In the genomic region with DNA sequence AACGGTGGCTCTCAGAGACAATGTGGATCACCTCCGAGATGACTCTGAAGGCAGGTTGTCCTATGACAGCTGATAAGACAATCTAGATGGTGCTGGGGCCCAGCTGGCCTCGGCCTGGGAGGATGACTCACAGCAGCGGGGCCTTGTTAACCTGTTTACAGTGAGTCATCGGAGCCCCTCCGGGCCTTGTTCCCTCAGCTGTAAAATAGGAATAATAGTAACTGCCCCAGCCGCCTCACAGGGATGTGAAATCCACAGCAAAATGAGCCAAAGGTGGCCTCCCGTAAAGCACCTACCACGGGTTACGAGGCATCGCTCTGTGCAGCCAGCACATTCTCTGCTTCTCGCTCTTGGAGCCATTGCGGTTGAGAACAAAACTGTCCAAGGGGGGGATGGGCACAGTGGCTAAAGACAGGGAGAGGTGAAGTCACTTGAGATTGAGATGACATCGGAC, we compare ENCODE assay signal across 12 cellular contexts.
DNase-seq lines count a peak whose midpoint lies in the region; ATAC-seq, FAIRE-seq and TF ChIP-seq lines count a peak whose summit lies in the region.
"Had no signal": no experiment of that assay in that cellular context is flagged by ENCODE, and none has a peak within 500 bp of the region (broad histone marks: within the 10 kb centered on the region; RNA-seq: fewer than 3 reads in every experiment).

No MANE protein-coding gene starts in this region.

- FAIRE-seq in HepG2 (lab: Jason Lieb, UNC) (no peak), GM12891 (lab: Jason Lieb, UNC) (no peak)

- intact Hi-C loops in HepG2 (cut with micrococcal nuclease; ENCODE audit: unreplicated experiment) (no loop called here), right lobe of liver (cut with DNase I) (loop anchor here in 1 of 2 donors (10.0 kb wide), 1 partner anchor 254 kb away; no protein-coding TSS in a partner anchor)

- CTCF ChIA-PET in HepG2 (lab: Yijun Ruan, JAX; ENCODE audit: low intra/inter-chr PET ratio, low total read pairs), result no interaction called here

- TF ChIP-seq CTCF in HepG2 (CRISPR knock-in tag; IDR thresholded peaks at IDR 0.05) (no peak), right lobe of liver (IDR thresholded peaks at IDR 0.05) (no peak)

- H3K9me3 ChIP-seq in HepG2 (ENCODE audit: low read length) (no peaks in the 10 kb centered on the region), right lobe of liver (no peaks in the 10 kb centered on the region)

- ATAC-seq in HepG2 (peak; percentile 97), right lobe of liver (no peak)
- ATAC-seq: activated T-cell treated with anti-CD3 and anti-CD28 coated beads, Interleukin-2, amount 50 U/mL, for 4 hours; heart right ventricle; stimulated activated naive B cell treated with anti-CD40 and anti-IgM and Interleukin-4, amounts not matched to agents 10 μg/mL and 1 μg/mL and 100 μg/mL, for 72 hours had no signal

- H3K27me3 ChIP-seq in HepG2 (ENCODE audit: control insufficient read depth in 1 of 2, insufficient read depth in 2 of 2, low read length in 2 of 2) (peaks cover 0 to 31% of the 10 kb centered on the region in 2 experiments; a peak in 4 of 5 replicates), right lobe of liver (no peaks in the 10 kb centered on the region)

- no peak overlapping the region for H3K4me3 ChIP-seq in HepG2 (replicated peaks in 1 of 3; ENCODE audit: insufficient read depth in 1 of 3, low read depth in 2 of 3, low read length in 3 of 3)
- H3K4me3 ChIP-seq in right lobe of liver, result no peak overlapping the region
- H3K4me3 ChIP-seq: heart right ventricle had no signal

- DNase-seq in HepG2 (ENCODE audit: low spot score), result peak; percentile 73
- DNase-seq in right lobe of liver, result no peak
- peak; percentile 69 for DNase-seq in SHP77 treated with DMSO at 0.1 percent for 48 hours (lab: John Stamatoyannopoulos, UW)
- peak; percentile 68 for DNase-seq in glomerular visceral epithelial cell (ENCODE audit: extremely low spot score)
- no peak for DNase-seq in SIG-M5 treated with dmso at 0.1 percent for 504 hours (lab: John Stamatoyannopoulos, UW; ENCODE audit: unreplicated experiment)
- no peak for DNase-seq in GM12891 (ENCODE audit: insufficient read length, low spot score)
- no peak for DNase-seq in globus pallidus (ENCODE audit: low spot score)
- no peak for DNase-seq in NCI-H345 treated with DMSO at 0.1 percent for 48 hours (lab: John Stamatoyannopoulos, UW; ENCODE audit: unreplicated experiment)
- DNase-seq: activated T-cell treated with anti-CD3 and anti-CD28 coated beads, Interleukin-2, amount 50 U/mL, for 4 hours; heart right ventricle; NCI-H524; stimulated activated naive B cell treated with anti-CD40 and anti-IgM and Interleukin-4, amounts not matched to agents 10 μg/mL and 1 μg/mL and 100 μg/mL, for 72 hours had no signal

- H3K9ac ChIP-seq in HepG2 (ENCODE audit: insufficient read depth, low read depth, low read length), result no peak overlapping the region

- peak in 1 of 2 experiments; percentile 33; a peak in 1 of 4 replicates for TF ChIP-seq EP300 in HepG2 (IDR thresholded peaks at IDR 0.05; ENCODE audit: low read depth in 2 of 2, low read length in 2 of 2)
- TF ChIP-seq EP300 in HepG2 (CRISPR knock-in tag; IDR thresholded peaks at IDR 0.05; ENCODE audit: borderline replicate concordance), result no peak

- H3K36me3 ChIP-seq in HepG2 (replicated peaks in 1 of 2; ENCODE audit: control insufficient read depth in 1 of 2, insufficient read depth in 2 of 2, low read length in 2 of 2) (no peaks in the 10 kb centered on the region), right lobe of liver (no peaks in the 10 kb centered on the region)
- H3K36me3 ChIP-seq: heart right ventricle had no signal

- no peaks in the 10 kb centered on the region for H4K20me1 ChIP-seq in HepG2 (ENCODE audit: insufficient read depth, low read length)

- WGBS in HepG2 (ENCODE audit: low lambda C conversion rate), result 31% methylated on average over 8 of the region's 14 CpGs
- WGBS in right lobe of liver (ENCODE audit: insufficient coverage, low coverage, low lambda C conversion rate, missing lambda C conversion rate), result 81% methylated on average over 4 of the region's 14 CpGs

- TF ChIP-seq POLR2A in HepG2 (IDR thresholded peaks at IDR 0.05; ENCODE audit: insufficient read depth in 1 of 2, low read depth in 2 of 2, low read length in 2 of 2) (no peak), right lobe of liver (IDR thresholded peaks at IDR 0.05) (no peak), GM12891 (IDR thresholded peaks at IDR 0.05; ENCODE audit: low read depth, low read length) (no peak)

- H3K4me1 ChIP-seq in HepG2 (ENCODE audit: insufficient read depth, low read length) (peaks cover 15% of the 10 kb centered on the region), right lobe of liver (no peaks in the 10 kb centered on the region)
- H3K4me1 ChIP-seq: heart right ventricle had no signal

- BruUV-seq in HepG2 (replicated peaks; lab: Mats Ljungman, UMichigan), result no TSS peak

- in situ Hi-C loops in HepG2 (cut with HindIII; ENCODE audit: extremely low pct_ligation_motif_present, low pct_unique_long_range_greater_than_20kb), result no loop called here

- no peak for TF ChIP-seq RAD21 in HepG2 (CRISPR knock-in tag; IDR thresholded peaks at IDR 0.05)

- H3K27ac ChIP-seq in HepG2 (ENCODE audit: extremely low read length, insufficient read depth, low read length) (no peak overlapping the region), right lobe of liver (no peak overlapping the region)
- H3K27ac ChIP-seq: heart right ventricle had no signal

- H3K4me2 ChIP-seq in HepG2 (ENCODE audit: low read depth, low read length), result peak overlapping the region; percentile 16; the same call in 1 of the 2 replicates

- no peak overlapping the region for H2AFZ ChIP-seq in HepG2 (ENCODE audit: low read length)

- H3K79me2 ChIP-seq in HepG2 (ENCODE audit: insufficient read depth, low read length), result no peaks in the 10 kb centered on the region

- POLR2A ChIA-PET in HepG2 (lab: Yijun Ruan, JAX), result interaction anchor here (1.0 kb wide), 1 partner anchor 152 kb away, joined by 3 read pairs; no protein-coding TSS in a partner anchor

TF ChIP-seq in HepG2, 621 proteins besides CTCF, POLR2A, EP300 and RAD21 (continues in another document):
- TF ChIP-seq JUN (CRISPR knock-in tag; IDR thresholded peaks at IDR 0.05) (peak; percentile 86), XRCC5 (optimal IDR thresholded peaks at IDR 0.05; ENCODE audit: low read length) (peak; percentile 71), ZNF792 (CRISPR knock-in tag; IDR thresholded peaks at IDR 0.05) (0 out of 2 replicates have a peak, but pooled peaks have one; percentile 26), SALL1 (CRISPR knock-in tag; IDR thresholded peaks at IDR 0.05) (peak; percentile 62), RXRA (CRISPR knock-in tag; IDR thresholded peaks at IDR 0.05) (0 out of 2 replicates have a peak, but pooled peaks have one; percentile 21), ZNF10 (CRISPR knock-in tag; IDR thresholded peaks at IDR 0.05; ENCODE audit: borderline replicate concordance, low read depth) (no peak)
- TF ChIP-seq, protein P1, sequence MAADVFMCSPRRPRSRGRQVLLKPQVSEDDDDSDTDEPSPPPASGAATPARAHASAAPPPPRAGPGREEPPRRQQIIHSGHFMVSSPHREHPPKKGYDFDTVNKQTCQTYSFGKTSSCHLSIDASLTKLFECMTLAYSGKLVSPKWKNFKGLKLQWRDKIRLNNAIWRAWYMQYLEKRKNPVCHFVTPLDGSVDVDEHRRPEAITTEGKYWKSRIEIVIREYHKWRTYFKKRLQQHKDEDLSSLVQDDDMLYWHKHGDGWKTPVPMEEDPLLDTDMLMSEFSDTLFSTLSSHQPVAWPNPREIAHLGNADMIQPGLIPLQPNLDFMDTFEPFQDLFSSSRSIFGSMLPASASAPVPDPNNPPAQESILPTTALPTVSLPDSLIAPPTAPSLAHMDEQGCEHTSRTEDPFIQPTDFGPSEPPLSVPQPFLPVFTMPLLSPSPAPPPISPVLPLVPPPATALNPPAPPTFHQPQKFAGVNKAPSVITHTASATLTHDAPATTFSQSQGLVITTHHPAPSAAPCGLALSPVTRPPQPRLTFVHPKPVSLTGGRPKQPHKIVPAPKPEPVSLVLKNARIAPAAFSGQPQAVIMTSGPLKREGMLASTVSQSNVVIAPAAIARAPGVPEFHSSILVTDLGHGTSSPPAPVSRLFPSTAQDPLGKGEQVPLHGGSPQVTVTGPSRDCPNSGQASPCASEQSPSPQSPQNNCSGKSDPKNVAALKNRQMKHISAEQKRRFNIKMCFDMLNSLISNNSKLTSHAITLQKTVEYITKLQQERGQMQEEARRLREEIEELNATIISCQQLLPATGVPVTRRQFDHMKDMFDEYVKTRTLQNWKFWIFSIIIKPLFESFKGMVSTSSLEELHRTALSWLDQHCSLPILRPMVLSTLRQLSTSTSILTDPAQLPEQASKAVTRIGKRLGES (CRISPR knock-in tag; IDR thresholded peaks at IDR 0.05; ENCODE audit: borderline replicate concordance), result no peak

TF ChIP-seq in GM12891, 5 proteins besides CTCF, POLR2A, EP300 and RAD21:
- TF ChIP-seq SPI1 (IDR thresholded peaks at IDR 0.05; ENCODE audit: low read depth, low read length), result no peak
- TF ChIP-seq POU2F2 (IDR thresholded peaks at IDR 0.05; ENCODE audit: low read depth, low read length), result no peak
- no peak for TF ChIP-seq PAX5 (IDR thresholded peaks at IDR 0.05; ENCODE audit: insufficient read depth, low read length, severe bottlenecking)
- no peak for TF ChIP-seq TAF1 (IDR thresholded peaks at IDR 0.05; ENCODE audit: low read depth, low read length)
- no peak for TF ChIP-seq POLR2AphosphoS5 (IDR thresholded peaks at IDR 0.05; ENCODE audit: low read depth, low read length)

Comparison
In these comparisons a context has a peak if more than half of its experiments do, and no peak if none do; other contexts are left out.
1. DNase-seq: peak in HepG2 (single experiment), SHP77 treated with DMSO at 0.1 percent for 48 hours (single experiment) and glomerular visceral epithelial cell (single experiment); none in right lobe of liver (0 of 3), SIG-M5 treated with dmso at 0.1 percent for 504 hours (single experiment), GM12891 (single experiment), globus pallidus (single experiment) and NCI-H345 treated with DMSO at 0.1 percent for 48 hours (single experiment).